ENCODE assay signal across 8 cellular contexts in genomic region chr6:82248233-82248735, GRCh38. TPM values are rescaled to one million over a fixed set of nuclear protein-coding genes. Genes with fewer than 3 reads are reported as not detected.
DNase-seq lines count a peak whose midpoint lies in the region; ATAC-seq and TF ChIP-seq lines count a peak whose summit lies in the region.

No MANE protein-coding gene starts in this region.

- no peak for TF ChIP-seq CTCF in PC-3 (conservative IDR thresholded peaks at IDR 0.05; ENCODE audit: low read depth, low read length)

- H3K4me2 ChIP-seq in PC-3 (ENCODE audit: low read length) (peak overlapping the region; percentile 99), mesenchymal stem cell (ENCODE audit: low read length, poor library complexity, severe bottlenecking) (peak overlapping the region; percentile 61)

- WGBS in mesenchymal stem cell = 37% methylated on average over 11 of the region's 11 CpGs
- WGBS in urinary bladder = 14% methylated on average over 11 of the region's 11 CpGs

- H3K36me3 ChIP-seq in PC-3 (ENCODE audit: low read depth, low read length) = no peaks in the 10 kb centered on the region; the same call in none of the 2 replicates
- peaks cover 0 to 11% of the 10 kb centered on the region in 2 experiments for H3K36me3 ChIP-seq in mesenchymal stem cell (ENCODE audit: control insufficient read depth in 1 of 2, insufficient read depth in 2 of 2, low read depth in 1 of 2, low read length in 2 of 2)
- no peaks in the 10 kb centered on the region for H3K36me3 ChIP-seq in urinary bladder (ENCODE audit: insufficient read depth)

- peaks cover 45% of the 10 kb centered on the region for H3K79me2 ChIP-seq in PC-3 (ENCODE audit: low read length)

- DNase-seq in CD1c-positive myeloid dendritic cell (ENCODE audit: extremely low spot score) = peak; percentile 9
- peak; percentile 90 for DNase-seq in PC-3
- peak; percentile 21 for DNase-seq in dedifferentiated amniotic fluid mesenchymal stem cell (ENCODE audit: extremely low spot score)
- peak; percentile 68 for DNase-seq in mesenchymal stem cell
- no peak for DNase-seq in GDM1 (lab: John Stamatoyannopoulos, UW)

- H3K14ac ChIP-seq in mesenchymal stem cell (ENCODE audit: low read length in 2 of 2) = peak overlapping the region in 1 of 2 experiments; percentile 44

- no peaks in the 10 kb centered on the region for H3K79me1 ChIP-seq in mesenchymal stem cell (replicated peaks; ENCODE audit: low read length, poor library complexity, severe bottlenecking)

- peak overlapping the region; percentile 86 for H2AFZ ChIP-seq in PC-3 (ENCODE audit: low read length)
- H2AFZ ChIP-seq in mesenchymal stem cell (ENCODE audit: low read depth, low read length) = peak overlapping the region; percentile 94

- peak overlapping the region; percentile 55 to 92 for H3K18ac ChIP-seq in mesenchymal stem cell (ENCODE audit: low read depth in 1 of 2, low read length in 2 of 2)

- ATAC-seq in GM18520 (IDR thresholded peaks at IDR 0.05; ENCODE audit: unreplicated experiment) = peak; percentile 60
- ATAC-seq in HG03045 (IDR thresholded peaks at IDR 0.05; ENCODE audit: unreplicated experiment) = peak; percentile 38
- peak; percentile 74 for ATAC-seq in PC-3

- H3K27me3 ChIP-seq in PC-3 (ENCODE audit: low read length) (no peaks in the 10 kb centered on the region), mesenchymal stem cell (ENCODE audit: control insufficient read depth in 1 of 2, insufficient read depth in 1 of 2, low read length in 2 of 2) (no peaks in the 10 kb centered on the region)

- H2BK12ac ChIP-seq in mesenchymal stem cell (ENCODE audit: low read length in 2 of 2) = peak overlapping the region; percentile 93 to 96

- intact Hi-C loops in PC-3 (cut with micrococcal nuclease) = loop anchor here (5.0 to 10.0 kb wide), 3 partner anchors 629 to 947 kb away; partner anchors contain the start of genes DOP1A, PGM3, RWDD2A and UBE3D

- CTCF ChIA-PET in PC-3 (lab: Charles Lee) = interaction anchor here (0.6 to 1.8 kb wide), 2 partner anchors 116 to 817 kb away, joined by 3 to 6 read pairs; partner anchors contain the start of genes TPBG and UBE3D

- POLR2A ChIA-PET in PC-3 (lab: Charles Lee; ENCODE audit: unreplicated experiment) = interaction anchor here (0.6 to 0.9 kb wide), 4 partner anchors 87 to 1734 kb away, joined by 3 to 4 read pairs (median 3); no protein-coding TSS in a partner anchor

- peaks cover 38% of the 10 kb centered on the region for H3K4me1 ChIP-seq in PC-3 (ENCODE audit: insufficient read depth, low read length)
- peaks cover 9% of the 10 kb centered on the region for H3K4me1 ChIP-seq in mesenchymal stem cell (ENCODE audit: control insufficient read depth, insufficient read depth, low read depth, low read length)
- peaks cover 2% of the 10 kb centered on the region for H3K4me1 ChIP-seq in urinary bladder (ENCODE audit: insufficient read depth)

- no peak overlapping the region for H2BK15ac ChIP-seq in mesenchymal stem cell (ENCODE audit: low read depth, poor library complexity, severe bottlenecking)

- peaks cover 19% of the 10 kb centered on the region; the same call in 1 of the 2 replicates for H4K20me1 ChIP-seq in PC-3 (ENCODE audit: low read length)

- H3K9me2 ChIP-seq in PC-3 (replicated peaks; ENCODE audit: low read length) = no peaks in the 10 kb centered on the region

- H4K8ac ChIP-seq in mesenchymal stem cell (ENCODE audit: low read length) = peak overlapping the region; percentile 99

- peak overlapping the region; percentile 27 to 95 for H3K4ac ChIP-seq in mesenchymal stem cell (ENCODE audit: low read depth in 1 of 2, low read length in 2 of 2)

- H3K9ac ChIP-seq in PC-3 (ENCODE audit: low read length) = peak overlapping the region; percentile 96
- peak overlapping the region; percentile 99 for H3K9ac ChIP-seq in mesenchymal stem cell (ENCODE audit: low read length)

- peak overlapping the region; percentile 84 for H3K4me3 ChIP-seq in PC-3 (ENCODE audit: low read length)
- peak overlapping the region; percentile 92 to 93 for H3K4me3 ChIP-seq in mesenchymal stem cell (ENCODE audit: insufficient read depth in 1 of 2, low read depth in 1 of 2, low read length in 2 of 2)
- H3K4me3 ChIP-seq in urinary bladder (ENCODE audit: low read depth, low read length) = peak overlapping the region; percentile 69

- H3K9me3 ChIP-seq in PC-3 (ENCODE audit: low read length) = no peaks in the 10 kb centered on the region
- no peaks in the 10 kb centered on the region for H3K9me3 ChIP-seq in mesenchymal stem cell (ENCODE audit: control insufficient read depth, low read length)

- H3K23ac ChIP-seq in mesenchymal stem cell (ENCODE audit: low read length in 2 of 2) = peak overlapping the region in 1 of 2 experiments; percentile 23

- H2BK5ac ChIP-seq in mesenchymal stem cell (ENCODE audit: low read depth, low read length, poor library complexity, severe bottlenecking) = peak overlapping the region; percentile 87

- H4K91ac ChIP-seq in mesenchymal stem cell (ENCODE audit: low read length) = peak overlapping the region; percentile 83

- peaks cover 3% of the 10 kb centered on the region for H3F3A ChIP-seq in PC-3 (ENCODE audit: low read length, unreplicated experiment)

- H3K27ac ChIP-seq in PC-3 (ENCODE audit: low read length) (peak overlapping the region; percentile 100), mesenchymal stem cell (ENCODE audit: low read length, poor library complexity, severe bottlenecking) (peak overlapping the region; percentile 91), urinary bladder (ENCODE audit: low read depth) (peak overlapping the region; percentile 69)

- H2AK5ac ChIP-seq in mesenchymal stem cell (ENCODE audit: low read length, severe bottlenecking) = peak overlapping the region; percentile 14

- H2BK120ac ChIP-seq in mesenchymal stem cell (ENCODE audit: low read depth, low read length) = no peak overlapping the region

- TSS peak; percentile 88 for BruUV-seq in PC-3 (replicated peaks; lab: Mats Ljungman, UMichigan)

RNA-seq across cellular contexts. Expression of gene IBTK, which starts 0.7 kb away (rescaled TPM):
- total RNA-seq in PC-3 (2014; rRNA removed) = 17.2 and 20.0 TPM in 2 replicates
- polyA plus RNA-seq in mesenchymal stem cell (2013, experiment 1 of 2) = 19.3 TPM
- 20.0 TPM for polyA plus RNA-seq in mesenchymal stem cell (2013, experiment 2 of 2)
- total RNA-seq in urinary bladder = 78.8 TPM
- 16.8 TPM for polyA plus RNA-seq in urinary bladder
